ENCODE assay signal across 2 cellular contexts in the genomic region with DNA sequence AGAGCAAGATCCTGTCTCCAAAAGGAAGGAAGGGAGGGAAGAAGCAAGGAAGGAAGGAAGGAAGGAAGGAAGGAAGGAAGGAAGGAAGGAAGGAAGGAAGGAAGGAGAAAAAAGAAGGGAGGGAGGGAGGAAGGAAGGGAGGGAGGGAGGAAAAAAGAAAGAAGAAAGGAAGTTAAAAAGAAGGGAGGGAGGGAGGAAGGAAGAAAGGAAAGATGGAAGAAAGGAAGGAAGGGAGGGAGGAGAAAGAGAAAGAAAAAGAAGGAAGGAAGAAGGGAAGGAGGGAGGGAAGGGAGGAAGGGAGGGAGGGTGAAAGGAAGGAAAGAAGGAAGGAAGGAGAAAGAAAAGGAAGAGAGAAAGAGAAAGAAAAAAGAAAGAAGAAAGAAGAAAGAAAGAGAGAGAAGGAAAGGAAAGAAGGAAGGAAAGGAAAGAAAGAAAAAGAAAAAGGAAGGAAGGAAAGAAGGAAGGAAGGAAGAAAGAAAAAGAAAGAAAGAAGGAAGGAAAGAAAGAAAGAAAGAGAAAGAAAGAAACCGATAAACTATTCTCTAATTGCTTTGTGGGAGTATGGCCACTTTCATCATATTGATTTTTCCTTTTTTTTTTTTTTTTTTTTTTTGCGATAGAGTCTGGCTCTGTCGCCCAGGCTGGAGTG.
TF ChIP-seq lines count a peak whose summit lies in the region.

No MANE protein-coding gene starts in this region.

TF ChIP-seq in HepG2, 621 proteins besides CTCF, POLR2A, EP300 and RAD21:
- no peak for TF ChIP-seq NPAS2 (CRISPR knock-in tag; IDR thresholded peaks at IDR 0.05; ENCODE audit: borderline replicate concordance)
- TF ChIP-seq ZNF44 (CRISPR knock-in tag; IDR thresholded peaks at IDR 0.05): no peak
- peak; percentile 26 for TF ChIP-seq HNRNPK (IDR thresholded peaks at IDR 0.05; ENCODE audit: low read depth, low read length, poor library complexity, severe bottlenecking)
- TF ChIP-seq, protein P1, sequence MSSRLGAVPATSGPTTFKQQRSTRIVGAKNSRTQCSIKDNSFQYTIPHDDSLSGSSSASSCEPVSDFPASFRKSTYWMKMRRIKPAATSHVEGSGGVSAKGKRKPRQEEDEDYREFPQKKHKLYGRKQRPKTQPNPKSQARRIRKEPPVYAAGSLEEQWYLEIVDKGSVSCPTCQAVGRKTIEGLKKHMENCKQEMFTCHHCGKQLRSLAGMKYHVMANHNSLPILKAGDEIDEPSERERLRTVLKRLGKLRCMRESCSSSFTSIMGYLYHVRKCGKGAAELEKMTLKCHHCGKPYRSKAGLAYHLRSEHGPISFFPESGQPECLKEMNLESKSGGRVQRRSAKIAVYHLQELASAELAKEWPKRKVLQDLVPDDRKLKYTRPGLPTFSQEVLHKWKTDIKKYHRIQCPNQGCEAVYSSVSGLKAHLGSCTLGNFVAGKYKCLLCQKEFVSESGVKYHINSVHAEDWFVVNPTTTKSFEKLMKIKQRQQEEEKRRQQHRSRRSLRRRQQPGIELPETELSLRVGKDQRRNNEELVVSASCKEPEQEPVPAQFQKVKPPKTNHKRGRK (CRISPR knock-in tag; IDR thresholded peaks at IDR 0.05): 0 out of 2 replicates have a peak, but pooled peaks have one; percentile 37
- TF ChIP-seq, protein P2, sequence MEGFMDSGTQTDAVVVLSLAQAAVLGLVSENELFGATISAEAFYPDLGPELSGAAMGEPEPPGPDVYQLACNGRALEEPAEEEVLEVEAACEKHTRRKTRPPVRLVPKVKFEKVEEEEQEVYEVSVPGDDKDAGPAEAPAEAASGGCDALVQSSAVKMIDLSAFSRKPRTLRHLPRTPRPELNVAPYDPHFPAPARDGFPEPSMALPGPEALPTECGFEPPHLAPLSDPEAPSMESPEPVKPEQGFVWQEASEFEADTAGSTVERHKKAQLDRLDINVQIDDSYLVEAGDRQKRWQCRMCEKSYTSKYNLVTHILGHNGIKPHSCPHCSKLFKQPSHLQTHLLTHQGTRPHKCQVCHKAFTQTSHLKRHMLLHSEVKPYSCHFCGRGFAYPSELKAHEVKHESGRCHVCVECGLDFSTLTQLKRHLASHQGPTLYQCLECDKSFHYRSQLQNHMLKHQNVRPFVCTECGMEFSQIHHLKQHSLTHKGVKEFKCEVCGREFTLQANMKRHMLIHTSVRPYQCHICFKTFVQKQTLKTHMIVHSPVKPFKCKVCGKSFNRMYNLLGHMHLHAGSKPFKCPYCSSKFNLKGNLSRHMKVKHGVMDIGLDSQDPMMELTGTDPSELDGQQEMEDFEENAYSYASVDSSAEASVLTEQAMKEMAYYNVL (CRISPR knock-in tag; IDR thresholded peaks at IDR 0.05; ENCODE audit: borderline replicate concordance): no peak
- no peak for TF ChIP-seq ZSCAN20 (CRISPR knock-in tag; IDR thresholded peaks at IDR 0.05; ENCODE audit: borderline replicate concordance)

TF ChIP-seq in WTC11, 78 proteins besides CTCF, POLR2A, EP300 and RAD21:
- no peak for TF ChIP-seq SMAD3 (CRISPR knock-in tag; IDR thresholded peaks at IDR 0.05; ENCODE audit: borderline replicate concordance)
- TF ChIP-seq, protein P1 (CRISPR knock-in tag; IDR thresholded peaks at IDR 0.05; ENCODE audit: borderline replicate concordance): 0 out of 2 replicates have a peak, but pooled peaks have one; percentile 53
TF ChIP-seq in WTC11: peak in this region for 1.
